ENCODE assay signal across 25 cellular contexts in the genomic region with DNA sequence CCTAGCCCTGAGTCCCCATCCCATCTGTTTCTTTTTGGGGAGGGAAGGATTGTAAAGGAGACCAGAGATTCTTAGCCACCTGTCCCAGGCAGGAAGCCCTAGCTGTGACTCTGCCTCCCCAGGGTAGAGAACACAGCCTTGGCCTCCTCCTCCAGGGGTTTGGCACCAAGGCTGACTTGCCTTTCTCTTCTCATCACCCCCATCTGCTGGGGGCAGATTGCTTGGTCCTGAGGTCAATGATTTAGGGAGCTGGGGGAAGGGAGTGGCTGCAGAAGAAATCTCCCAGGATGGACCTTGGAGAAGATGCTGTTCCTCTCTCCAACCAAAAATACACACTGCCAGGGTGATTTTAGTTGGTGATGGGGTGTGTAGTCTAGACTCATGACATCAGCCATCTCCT. TPM values are rescaled to one million over a fixed set of nuclear protein-coding genes. Genes with fewer than 3 reads are reported as not detected.
"Had no signal": no experiment of that assay in that cellular context is flagged by ENCODE, and none has a peak within 500 bp of the region (broad histone marks: within the 10 kb centered on the region; RNA-seq: fewer than 3 reads in every experiment).

No MANE protein-coding gene starts in this region.

- ATAC-seq: effector memory CD8-positive, alpha-beta T cell; gastroesophageal sphincter; left ventricle myocardium superior; naive thymus-derived CD4-positive, alpha-beta T cell; sciatic nerve; stimulated activated memory B cell treated with anti-CD40 and anti-IgM and Interleukin-4, amounts not matched to agents 10 μg/mL and 1 μg/mL and 100 μg/mL, for 72 hours had no signal

- DNase-seq: effector memory CD8-positive, alpha-beta T cell; esophagus squamous epithelium; foreskin fibroblast; hippocampal formation; left colon; left ventricle myocardium superior; naive thymus-derived CD4-positive, alpha-beta T cell; nephron progenitor cell; spleen; stimulated activated CD4-positive, alpha-beta T cell treated with anti-CD3 and anti-CD28 coated beads, Interleukin-15, amount 100 ng/mL, for 24 hours; stimulated activated CD4-positive, alpha-beta T cell treated with anti-CD3 and anti-CD28 coated beads, Interleukin-1b, Interleukin-23, amount 100 ng/mL, for 48 hours; stimulated activated CD4-positive, alpha-beta T cell treated with anti-CD3 and anti-CD28 coated beads, Interleukin-4, amount 100 ng/mL, for 24 hours; tibial artery had no signal

- H3K36me3 ChIP-seq: esophagus squamous epithelium, gastroesophageal sphincter, spleen, tibial artery, upper lobe of left lung, vagina had no signal

- H3K9me3 ChIP-seq: esophagus squamous epithelium, gastroesophageal sphincter, spleen, tibial artery, upper lobe of left lung, vagina had no signal

- H3K4me3 ChIP-seq: esophagus squamous epithelium, gastroesophageal sphincter, lung, spleen, tibial artery, upper lobe of left lung, vagina had no signal

- H3K27ac ChIP-seq: esophagus squamous epithelium, gastroesophageal sphincter, spleen, tibial artery, upper lobe of left lung, vagina had no signal

RNA-seq across cellular contexts. Expression of gene MNX1, which starts 2.6 kb away (rescaled TPM):
- total RNA-seq: gastroesophageal sphincter; left ventricle myocardium superior; mesenteric fat pad; mononuclear cell; naive thymus-derived CD4-positive, alpha-beta T cell; omental fat pad; pulmonary artery endothelial cell; sciatic nerve; skeletal muscle tissue; temporal lobe; vagina had no signal
- polyA plus RNA-seq: naive thymus-derived CD4-positive, alpha-beta T cell; spleen had no signal
